ENCODE assay signal across 23 cellular contexts in the genomic region with DNA sequence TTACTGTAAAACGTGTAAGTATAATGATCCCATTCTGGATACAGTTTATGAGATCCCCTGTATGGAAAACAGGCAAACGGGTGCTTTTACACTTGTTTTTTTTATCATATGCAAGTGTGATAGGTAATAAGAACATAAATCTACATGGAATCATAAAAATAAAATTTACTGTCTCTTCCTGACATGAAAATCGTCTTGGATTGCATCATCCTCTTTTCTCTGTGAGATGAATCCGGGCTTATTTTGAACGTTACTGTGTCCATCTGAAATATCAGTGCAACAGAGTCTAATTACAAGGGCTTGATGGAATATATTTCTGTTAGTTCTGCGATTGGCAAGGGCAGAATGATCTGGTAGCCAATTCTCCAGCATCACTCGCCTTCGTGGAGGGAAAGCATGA.
"Had no signal": no experiment of that assay in that cellular context is flagged by ENCODE, and none has a peak within 500 bp of the region (broad histone marks: within the 10 kb centered on the region; RNA-seq: fewer than 3 reads in every experiment).

No MANE protein-coding gene starts in this region.

- ATAC-seq: gastrocnemius medialis, heart right ventricle, left cardiac atrium, left lung, left ventricle myocardium superior, lower lobe of right lung, mucosa of descending colon had no signal

- H3K36me3 ChIP-seq: esophagus muscularis mucosa, gastrocnemius medialis, heart right ventricle, left lung, lower lobe of right lung had no signal

- H3K27me3 ChIP-seq: esophagus muscularis mucosa, gastrocnemius medialis, left lung had no signal

- FAIRE-seq: colon, endothelial cell of umbilical vein, islet of Langerhans, keratinocyte had no signal

- DNase-seq: dermis blood vessel endothelial cell; dorsolateral prefrontal cortex; effector CD4-positive, alpha-beta T cell; effector memory CD4-positive, alpha-beta T cell; foreskin melanocyte; gastrocnemius medialis; glutamatergic neuron; head of caudate nucleus; heart right ventricle; hippocampal formation; left cardiac atrium; left lung; left ventricle myocardium superior; lower lobe of right lung; mesenchymal stem cell; mucosa of descending colon; naive B cell had no signal

- H3K4me1 ChIP-seq: esophagus muscularis mucosa, gastrocnemius medialis, heart right ventricle, left lung, lower lobe of right lung had no signal

- H3K27ac ChIP-seq: coronary artery, dorsolateral prefrontal cortex, esophagus muscularis mucosa, gastrocnemius medialis, heart right ventricle, left lung, lower lobe of right lung had no signal

- H3K4me3 ChIP-seq: coronary artery, dorsolateral prefrontal cortex, esophagus muscularis mucosa, gastrocnemius medialis, heart right ventricle, left lung, lower lobe of right lung, mucosa of descending colon had no signal
